Comparison of ENCODE assay signal across 14 cellular contexts in the genomic region with DNA sequence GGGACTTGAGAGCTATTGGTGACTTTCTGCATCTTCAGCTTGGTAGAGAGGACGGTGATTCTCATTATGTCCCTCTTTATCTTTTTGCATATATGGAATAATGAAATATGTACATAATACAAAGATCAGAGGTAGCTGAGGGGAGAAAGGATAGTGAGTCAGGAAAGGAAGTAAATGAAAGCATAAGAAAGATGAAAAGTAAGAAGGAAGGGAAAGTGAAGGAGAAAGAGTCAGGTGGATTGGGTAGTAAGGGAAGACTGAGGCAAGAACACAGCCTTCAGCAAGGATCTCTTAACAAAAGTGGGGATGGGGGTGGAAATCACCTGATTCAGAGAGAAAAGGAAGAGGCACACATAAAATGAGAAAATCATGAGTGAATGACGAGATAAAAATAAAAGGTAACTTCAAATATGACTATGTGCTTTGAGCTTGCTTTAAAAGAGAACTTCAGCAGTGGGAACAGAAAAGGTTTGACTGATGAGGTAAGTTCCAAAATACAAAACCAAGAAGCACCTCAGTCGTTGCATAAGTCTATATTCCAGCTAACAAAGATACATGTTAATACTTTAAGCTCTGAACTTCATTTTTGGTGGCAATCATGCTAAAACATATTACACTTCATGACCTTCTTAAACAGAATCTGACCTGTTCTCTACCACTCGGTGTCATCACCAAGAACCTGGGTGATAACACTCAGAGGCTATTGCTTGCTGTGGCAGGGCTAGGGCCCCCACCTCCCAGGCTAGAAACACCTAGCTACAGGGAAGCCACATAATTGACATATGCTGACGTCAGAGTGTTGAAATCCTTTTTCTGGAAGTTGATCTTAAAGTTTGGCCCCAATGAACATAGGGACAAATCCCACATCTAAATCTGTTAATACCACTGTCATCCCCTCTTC.
"Had no signal": no experiment of that assay in that cellular context is flagged by ENCODE, and none has a peak within 500 bp of the region (broad histone marks: within the 10 kb centered on the region; RNA-seq: fewer than 3 reads in every experiment).

No MANE protein-coding gene starts in this region.

- ATAC-seq: foreskin keratinocyte, T-cell had no signal

- H3K4me1 Mint-ChIP-seq: central memory CD8-positive, alpha-beta T cell; nephron had no signal

- H3K9me3 Mint-ChIP-seq: activated B cell treated with CpG ODN at 0.5 μM for 24 hours; central memory CD8-positive, alpha-beta T cell; endodermal cell; nephron; stimulated activated naive B cell treated with anti-CD40 and anti-IgM and Interleukin-4, amounts not matched to agents 10 μg/mL and 1 μg/mL and 100 μg/mL, for 72 hours; T-cell had no signal

- DNase-seq: activated B cell treated with CpG ODN at 0.5 μM for 24 hours; activated CD4-positive, alpha-beta T cell treated with anti-CD3 and anti-CD28 coated beads for 48 hours; activated CD8-positive, alpha-beta memory T cell treated with anti-CD3 and anti-CD28 coated beads, Interleukin-2, amount 50 U/mL, for 48 hours; colonic mucosa; endodermal cell; foreskin keratinocyte; head of caudate nucleus; nucleus accumbens; spleen; stimulated activated naive B cell treated with anti-CD40 and anti-IgM and Interleukin-4, amounts not matched to agents 10 μg/mL and 1 μg/mL and 100 μg/mL, for 72 hours; T-cell; uterus had no signal

- H3K27ac Mint-ChIP-seq: activated B cell treated with CpG ODN at 0.5 μM for 24 hours; endodermal cell; nephron; stimulated activated naive B cell treated with anti-CD40 and anti-IgM and Interleukin-4, amounts not matched to agents 10 μg/mL and 1 μg/mL and 100 μg/mL, for 72 hours; T-cell had no signal

- H3K4me3 Mint-ChIP-seq: activated B cell treated with CpG ODN at 0.5 μM for 24 hours; central memory CD8-positive, alpha-beta T cell; endodermal cell; nephron; stimulated activated naive B cell treated with anti-CD40 and anti-IgM and Interleukin-4, amounts not matched to agents 10 μg/mL and 1 μg/mL and 100 μg/mL, for 72 hours; T-cell had no signal

- H3K36me3 Mint-ChIP-seq: stimulated activated naive B cell treated with anti-CD40 and anti-IgM and Interleukin-4, amounts not matched to agents 10 μg/mL and 1 μg/mL and 100 μg/mL, for 72 hours; T-cell had no signal
